ENCODE assay signal across 8 cellular contexts in genomic region chr4:145732416-145732815, GRCh38. TPM values are rescaled to one million over a fixed set of nuclear protein-coding genes. Genes with fewer than 3 reads are reported as not detected.
DNase-seq lines count a peak whose midpoint lies in the region; ATAC-seq and TF ChIP-seq lines count a peak whose summit lies in the region.

No MANE protein-coding gene starts in this region.

- peak overlapping the region; percentile 48 for H3K27ac ChIP-seq in angular gyrus (ENCODE audit: low read depth, low read length)
- H3K27ac ChIP-seq in right lobe of liver, result peak overlapping the region; percentile 68 to 90 (median 74)
- peak overlapping the region; percentile 93 to 99 for H3K27ac ChIP-seq in tibial artery

- no peaks in the 10 kb centered on the region for H3K36me3 Mint-ChIP-seq in activated T-cell treated with anti-CD3 and anti-CD28 coated beads, Interleukin-2, amount 50 U/mL, for 24 hours (ENCODE audit: low read depth)

- H3K9me3 Mint-ChIP-seq in activated T-cell treated with anti-CD3 and anti-CD28 coated beads, Interleukin-2, amount 50 U/mL, for 24 hours, result no peaks in the 10 kb centered on the region

- H3K4me1 ChIP-seq in right lobe of liver (peaks cover 0 to 40% (median 21%) of the 10 kb centered on the region in 4 donors), tibial artery (peaks cover 0 to 51% (median 41%) of the 10 kb centered on the region in 4 donors)

- 15% methylated on average over 10 of the region's 10 CpGs for WGBS in right lobe of liver (ENCODE audit: insufficient coverage, low coverage, low lambda C conversion rate, missing lambda C conversion rate)

- no peak overlapping the region for H3K27ac Mint-ChIP-seq in activated T-cell treated with anti-CD3 and anti-CD28 coated beads, Interleukin-2, amount 50 U/mL, for 24 hours

- DNase-seq in activated T-cell treated with anti-CD3 and anti-CD28 coated beads, Interleukin-2, amount 50 U/mL, for 24 hours, result no peak
- DNase-seq in activated T-cell treated with anti-CD3 and anti-CD28 coated beads, Interleukin-2, amount 50 U/mL, for 1 hour, result no peak
- DNase-seq in right lobe of liver, result no peak
- no peak for DNase-seq in tibial artery
- DNase-seq in cerebellum (ENCODE audit: low spot score), result no peak
- DNase-seq in stimulated activated naive CD4-positive, alpha-beta T cell treated with Interleukin-2 at 50 U/mL for 16 hours (lab: John Stamatoyannopoulos, UW), result no peak

- no peaks in the 10 kb centered on the region for H3K36me3 ChIP-seq in right lobe of liver
- no peaks in the 10 kb centered on the region for H3K36me3 ChIP-seq in tibial artery

- H3K9me3 ChIP-seq in right lobe of liver, result no peaks in the 10 kb centered on the region
- no peaks in the 10 kb centered on the region for H3K9me3 ChIP-seq in tibial artery

- peak overlapping the region; percentile 74 for H3K4me3 Mint-ChIP-seq in activated T-cell treated with anti-CD3 and anti-CD28 coated beads, Interleukin-2, amount 50 U/mL, for 24 hours

- no peaks in the 10 kb centered on the region for H3K27me3 ChIP-seq in right lobe of liver
- no peaks in the 10 kb centered on the region for H3K27me3 ChIP-seq in tibial artery

- no peak for TF ChIP-seq POLR2A in right lobe of liver (IDR thresholded peaks at IDR 0.05)

- TF ChIP-seq CTCF in right lobe of liver (IDR thresholded peaks at IDR 0.05) (no peak), tibial artery (IDR thresholded peaks at IDR 0.05) (no peak)

- H3K4me3 ChIP-seq in right lobe of liver (peak overlapping the region; percentile 24 to 56 (median 45)), tibial artery (peak overlapping the region; percentile 59 to 71)

- peaks cover 27% of the 10 kb centered on the region for H3K4me1 Mint-ChIP-seq in activated T-cell treated with anti-CD3 and anti-CD28 coated beads, Interleukin-2, amount 50 U/mL, for 24 hours (ENCODE audit: low read depth)

- intact Hi-C loops in right lobe of liver (cut with DNase I), result loop anchor here in 1 of 2 donors (5.0 kb wide), 1 partner anchor 70 kb away; no protein-coding TSS in a partner anchor
- intact Hi-C loops in tibial artery (cut with DNase I; ENCODE audit: low total_unique reads), result no loop called here

- H3K27me3 Mint-ChIP-seq in activated T-cell treated with anti-CD3 and anti-CD28 coated beads, Interleukin-2, amount 50 U/mL, for 24 hours, result peaks cover 17% of the 10 kb centered on the region

- ATAC-seq in right lobe of liver (no peak), HG03097 (IDR thresholded peaks at IDR 0.05; ENCODE audit: low FRiP score, unreplicated experiment) (no peak)

RNA-seq across cellular contexts. Expression of gene C4orf51, which starts 52.5 kb away (rescaled TPM):
- not detected for total RNA-seq in right lobe of liver
- not detected for total RNA-seq in cerebellum
